ENCODE assay signal across 19 cellular contexts in the genomic region with DNA sequence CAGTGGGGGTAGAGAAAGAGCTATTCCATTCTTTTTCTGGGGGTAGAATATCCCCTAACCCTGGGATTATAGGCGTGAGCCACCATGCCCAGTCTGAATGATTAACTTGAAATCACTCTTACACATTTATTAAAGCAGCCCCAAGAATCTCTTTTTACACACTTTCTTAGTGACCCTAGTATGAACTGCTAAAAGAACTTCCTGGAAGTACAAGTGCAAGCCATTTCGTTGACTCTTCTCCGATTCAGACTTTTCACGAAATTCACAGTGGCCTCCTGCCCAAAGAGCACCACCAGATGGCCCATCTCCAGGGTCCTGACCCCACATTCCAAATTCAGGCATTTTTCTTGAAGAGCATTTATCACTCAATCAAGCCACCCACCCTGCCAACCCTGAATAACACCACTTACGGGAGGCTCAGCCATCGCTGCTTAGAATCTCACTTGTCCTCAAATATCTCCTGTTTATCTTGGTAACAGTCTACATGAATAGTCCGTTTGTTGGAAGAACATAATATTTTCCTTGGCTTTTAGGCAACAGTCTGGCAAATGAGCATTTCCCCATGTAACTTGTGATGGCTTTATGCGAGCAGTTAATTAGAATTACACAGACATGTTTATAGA. TPM values are rescaled to one million over a fixed set of nuclear protein-coding genes. Genes with fewer than 3 reads are reported as not detected.
A peak's percentile ranks its signal among the peaks of the same experiment; 100 is the strongest.
DNase-seq lines count a peak whose midpoint lies in the region; ATAC-seq and TF ChIP-seq lines count a peak whose summit lies in the region.
"Had no signal": no experiment of that assay in that cellular context is flagged by ENCODE, and none has a peak within 500 bp of the region (broad histone marks: within the 10 kb centered on the region; RNA-seq: fewer than 3 reads in every experiment).

No MANE protein-coding gene starts in this region.

- H3K4me1 ChIP-seq in uterus: no peaks in the 10 kb centered on the region
- H3K4me1 ChIP-seq: body of pancreas, prostate gland had no signal

- peak overlapping the region; percentile 44 to 51 for H3K27ac ChIP-seq in uterus
- H3K27ac ChIP-seq: body of pancreas had no signal

- H3K27me3 Mint-ChIP-seq in endothelial cell (ENCODE audit: unreplicated experiment): peaks cover 4% of the 10 kb centered on the region

- ATAC-seq in left ventricle myocardium superior (peak; percentile 60), sciatic nerve (peak; percentile 81)
- ATAC-seq: body of pancreas had no signal

- H3K4me3 ChIP-seq in uterus: no peak overlapping the region
- H3K4me3 ChIP-seq: body of pancreas, prostate gland had no signal

- TF ChIP-seq POLR2A in uterus (IDR thresholded peaks at IDR 0.05): no peak

- TF ChIP-seq CTCF in endothelial cell (IDR thresholded peaks at IDR 0.05; ENCODE audit: unreplicated experiment) (no peak), uterus (IDR thresholded peaks at IDR 0.05) (no peak)

- peak overlapping the region; percentile 88 for H3K27ac Mint-ChIP-seq in endothelial cell (ENCODE audit: unreplicated experiment)

- H3K27me3 ChIP-seq in uterus: no peaks in the 10 kb centered on the region
- H3K27me3 ChIP-seq: body of pancreas had no signal

- no peaks in the 10 kb centered on the region for H3K36me3 ChIP-seq in uterus
- H3K36me3 ChIP-seq: prostate gland had no signal

- H3K4me1 Mint-ChIP-seq in endothelial cell (ENCODE audit: unreplicated experiment): peaks cover 75% of the 10 kb centered on the region

- peak overlapping the region; percentile 16 for H3K4me3 Mint-ChIP-seq in endothelial cell (ENCODE audit: unreplicated experiment)

- no peaks in the 10 kb centered on the region for H3K9me3 ChIP-seq in uterus
- H3K9me3 ChIP-seq: body of pancreas, prostate gland had no signal

- peaks cover 14% of the 10 kb centered on the region for H3K36me3 Mint-ChIP-seq in endothelial cell (ENCODE audit: low read depth, unreplicated experiment)

- peaks cover 3% of the 10 kb centered on the region for H3K9me3 Mint-ChIP-seq in endothelial cell (ENCODE audit: unreplicated experiment)

- DNase-seq in endothelial cell (ENCODE audit: low spot score) (no peak), left ventricle myocardium superior (no peak), sciatic nerve (ENCODE audit: low spot score) (peak; percentile 78), uterus (no peak), activated gamma-delta T cell (lab: John Stamatoyannopoulos, UW) (no peak), GM03348 (ENCODE audit: low spot score) (no peak), NCI-H82 treated with DMSO at 0.1 percent for 48 hours (lab: John Stamatoyannopoulos, UW; ENCODE audit: unreplicated experiment) (no peak)
- DNase-seq: activated CD4-positive, alpha-beta T cell treated with anti-CD3 and anti-CD28 coated beads for 4 hours; activated CD8-positive, alpha-beta memory T cell treated with anti-CD3 and anti-CD28 coated beads, Interleukin-2, amount 50 U/mL, for 48 hours; activated naive CD4-positive, alpha-beta T cell treated with Interleukin-2 at 50 U/mL for 16 hours; AML-193; body of pancreas; effector CD8-positive, alpha-beta T cell; NCI-H1417; NCI-H2171 treated with DMSO at 0.1 percent for 48 hours; stimulated activated naive CD4-positive, alpha-beta T cell treated with Interleukin-2 at 50 U/mL for 16 hours had no signal

- intact Hi-C loops in left ventricle myocardium superior (cut with micrococcal nuclease): no loop called here
- intact Hi-C loops in sciatic nerve (cut with DNase I): no loop called here
- intact Hi-C loops in uterus (cut with DNase I; ENCODE audit: low total_unique reads): no loop called here

RNA-seq across cellular contexts. Expression of gene ZNF423, which starts 28.0 kb away (rescaled TPM):
- total RNA-seq in endothelial cell (ENCODE audit: unreplicated experiment): 44.8 TPM
- total RNA-seq in left ventricle myocardium superior: 7.8 TPM
- total RNA-seq in sciatic nerve: 25.3 TPM
- total RNA-seq in uterus: 10 to 100 TPM in 3 of 4 donors, 1 to 10 TPM in 1; 7.1 to 33.5 (median 14.7) TPM
- total RNA-seq: HT1080, LHCN-M2 had no signal
